14 cellular contexts compared by ENCODE assay signal in the genomic region with DNA sequence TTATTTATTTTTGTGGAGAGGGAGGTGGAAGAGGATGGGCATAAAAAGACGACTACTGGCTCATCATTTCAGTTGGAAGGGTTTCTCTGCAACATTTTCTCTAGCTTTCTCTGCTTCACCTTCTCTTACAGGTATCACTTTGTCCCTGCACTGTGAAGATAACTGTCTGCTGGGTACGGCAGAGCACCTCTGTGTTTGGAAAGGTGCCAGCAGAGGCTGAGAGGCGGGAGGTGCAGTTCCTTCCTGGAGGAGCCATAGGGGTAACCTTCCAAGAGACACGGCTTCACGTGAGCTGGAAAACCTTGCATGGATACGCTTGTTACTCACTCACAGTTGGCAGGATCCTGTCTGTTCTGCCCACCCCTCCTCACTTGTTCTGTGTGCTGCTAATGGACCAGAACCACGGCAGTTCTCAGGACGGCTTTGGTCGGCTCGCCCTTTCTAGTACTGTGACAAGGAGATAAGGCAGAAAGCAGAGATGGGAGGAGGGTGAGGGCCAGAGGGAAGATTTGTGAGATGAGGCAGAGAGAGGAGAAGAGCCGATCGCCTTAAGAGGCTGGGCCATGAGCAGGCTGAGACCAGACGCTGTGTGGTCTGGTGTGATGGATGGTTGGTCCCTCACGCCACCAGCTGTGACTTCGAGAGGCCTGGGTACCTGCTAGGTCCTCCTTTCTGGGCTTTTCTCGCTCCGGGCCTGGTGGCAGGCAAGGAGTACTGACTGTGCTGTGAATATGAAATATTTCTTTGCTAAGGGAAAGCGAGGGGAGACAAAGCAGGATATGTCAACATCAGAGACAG.
DNase-seq lines count a peak whose midpoint lies in the region; ATAC-seq and TF ChIP-seq lines count a peak whose summit lies in the region.
"Had no signal": no experiment of that assay in that cellular context is flagged by ENCODE, and none has a peak within 500 bp of the region (broad histone marks: within the 10 kb centered on the region; RNA-seq: fewer than 3 reads in every experiment).

No MANE protein-coding gene starts in this region.

- H3K4me3 Mint-ChIP-seq in endodermal cell = no peak overlapping the region
- H3K4me3 Mint-ChIP-seq in activated T-helper 17 cell treated with anti-CD3 and anti-CD28 coated beads, Interleukin-2, amount 50 U/mL, for 72 hours = no peak overlapping the region
- H3K4me3 Mint-ChIP-seq: activated CD4-positive, alpha-beta memory T cell treated with anti-CD3 and anti-CD28 coated beads for 36 hours; IgD-negative memory B cell; stimulated activated naive CD8-positive, alpha-beta T cell treated with anti-CD3 and anti-CD28 coated beads, Interleukin-15, amount 100 ng/mL, for 72 hours had no signal

- POLR2A ChIA-PET in HEK293T (lab: Yijun Ruan, JAX) = no interaction called here

- no peak for DNase-seq in DND-41
- DNase-seq in NCI-H128 (lab: John Stamatoyannopoulos, UW; ENCODE audit: unreplicated experiment) = peak; percentile 65
- no peak for DNase-seq in endodermal cell
- DNase-seq in prostate gland (ENCODE audit: low spot score) = peak; percentile 26
- no peak for DNase-seq in central memory CD4-positive, alpha-beta T cell
- DNase-seq in HEK293T (ENCODE audit: extremely low spot score) = no peak
- DNase-seq: activated CD4-positive, alpha-beta memory T cell treated with anti-CD3 and anti-CD28 coated beads for 36 hours; HCEC 1CT; islet precursor cell; NCI-H2029 treated with DMSO at 0.1 percent for 48 hours; stimulated activated naive CD8-positive, alpha-beta T cell treated with anti-CD3 and anti-CD28 coated beads, Interleukin-15, amount 100 ng/mL, for 72 hours had no signal

- TF ChIP-seq CTCF in DND-41 (IDR thresholded peaks at IDR 0.05; ENCODE audit: borderline replicate concordance, extremely low read depth, low read length, poor library complexity, severe bottlenecking) = no peak
- peak; percentile 20 for TF ChIP-seq CTCF in endodermal cell (conservative IDR thresholded peaks at IDR 0.05)
- no peak for TF ChIP-seq CTCF in prostate gland (IDR thresholded peaks at IDR 0.05)

- peaks cover 3% of the 10 kb centered on the region for H3K9me3 Mint-ChIP-seq in endodermal cell
- no peaks in the 10 kb centered on the region for H3K9me3 Mint-ChIP-seq in activated T-helper 17 cell treated with anti-CD3 and anti-CD28 coated beads, Interleukin-2, amount 50 U/mL, for 72 hours
- H3K9me3 Mint-ChIP-seq: IgD-negative memory B cell; stimulated activated naive CD8-positive, alpha-beta T cell treated with anti-CD3 and anti-CD28 coated beads, Interleukin-15, amount 100 ng/mL, for 72 hours had no signal

- CTCF ChIA-PET in HEK293T (lab: Yijun Ruan, JAX) = no interaction called here

- H3K27me3 ChIP-seq in DND-41 (ENCODE audit: insufficient read depth, low read length, poor library complexity) (no peaks in the 10 kb centered on the region), endodermal cell (ENCODE audit: control insufficient read depth, insufficient read depth, low read length, poor library complexity, severe bottlenecking) (no peaks in the 10 kb centered on the region), prostate gland (replicated peaks; ENCODE audit: insufficient read depth) (no peaks in the 10 kb centered on the region)
- H3K27me3 ChIP-seq: BLaER1 treated with 17β-estradiol and CSF1 and Interleukin-3, amounts not matched to agents 10 nM and 100 nM had no signal

- H3K27me3 Mint-ChIP-seq in endodermal cell (ENCODE audit: insufficient read depth) = no peaks in the 10 kb centered on the region
- H3K27me3 Mint-ChIP-seq in activated T-helper 17 cell treated with anti-CD3 and anti-CD28 coated beads, Interleukin-2, amount 50 U/mL, for 72 hours = peaks cover 15% of the 10 kb centered on the region

- intact Hi-C loops in prostate gland (cut with DNase I) = no loop called here

- no peak for ATAC-seq in DND-41 (ENCODE audit: insufficient read depth, low read depth)
- no peak for ATAC-seq in activated T-helper 17 cell treated with anti-CD3 and anti-CD28 coated beads, Interleukin-2, amount 50 U/mL, for 72 hours (replicated peaks)
- ATAC-seq: stimulated activated naive CD8-positive, alpha-beta T cell treated with anti-CD3 and anti-CD28 coated beads, Interleukin-15, amount 100 ng/mL, for 72 hours had no signal

- H3K36me3 Mint-ChIP-seq in endodermal cell (ENCODE audit: low read depth) = no peaks in the 10 kb centered on the region
- no peaks in the 10 kb centered on the region for H3K36me3 Mint-ChIP-seq in activated T-helper 17 cell treated with anti-CD3 and anti-CD28 coated beads, Interleukin-2, amount 50 U/mL, for 72 hours (ENCODE audit: low read depth)
- H3K36me3 Mint-ChIP-seq: activated CD4-positive, alpha-beta memory T cell treated with anti-CD3 and anti-CD28 coated beads for 36 hours; IgD-negative memory B cell had no signal

- H3K27ac Mint-ChIP-seq in endodermal cell = no peak overlapping the region
- H3K27ac Mint-ChIP-seq in activated T-helper 17 cell treated with anti-CD3 and anti-CD28 coated beads, Interleukin-2, amount 50 U/mL, for 72 hours = no peak overlapping the region
- H3K27ac Mint-ChIP-seq: activated CD4-positive, alpha-beta memory T cell treated with anti-CD3 and anti-CD28 coated beads for 36 hours; IgD-negative memory B cell had no signal

- H2AFZ ChIP-seq in DND-41 (ENCODE audit: low read depth, low read length) = peak overlapping the region; percentile 28; the same call in 1 of the 2 replicates

- H3K36me3 ChIP-seq in DND-41 (ENCODE audit: insufficient read depth, low read length) (no peaks in the 10 kb centered on the region), endodermal cell (ENCODE audit: control insufficient read depth, insufficient read depth, low read length) (no peaks in the 10 kb centered on the region), prostate gland (no peaks in the 10 kb centered on the region)
- H3K36me3 ChIP-seq: BLaER1 treated with 17β-estradiol and CSF1 and Interleukin-3, amounts not matched to agents 10 nM and 100 nM had no signal

- H3K9ac ChIP-seq in DND-41 (ENCODE audit: low read depth, low read length) (no peak overlapping the region; the same call in 1 of the 2 replicates), endodermal cell (ENCODE audit: extremely low read depth, low read length, poor library complexity, severe bottlenecking) (no peak overlapping the region)
- H3K9ac ChIP-seq: BLaER1 treated with 17β-estradiol and CSF1 and Interleukin-3, amounts not matched to agents 10 nM and 100 nM had no signal

- H3K4me1 Mint-ChIP-seq in endodermal cell = peaks cover 13% of the 10 kb centered on the region
- no peaks in the 10 kb centered on the region for H3K4me1 Mint-ChIP-seq in activated T-helper 17 cell treated with anti-CD3 and anti-CD28 coated beads, Interleukin-2, amount 50 U/mL, for 72 hours
- H3K4me1 Mint-ChIP-seq: IgD-negative memory B cell had no signal

- H3K9me3 ChIP-seq in DND-41 (ENCODE audit: insufficient read depth, low read length, severe bottlenecking) (peaks cover 3% of the 10 kb centered on the region), endodermal cell (ENCODE audit: control insufficient read depth, low read length) (no peaks in the 10 kb centered on the region), prostate gland (no peaks in the 10 kb centered on the region)

- H3K4me2 ChIP-seq in DND-41 (ENCODE audit: insufficient read depth, low read length) = no peak overlapping the region
- H3K4me2 ChIP-seq: BLaER1 treated with 17β-estradiol and CSF1 and Interleukin-3, amounts not matched to agents 10 nM and 100 nM had no signal

- 94% methylated on average over 14 to 18 of the region's 18 CpGs for WGBS in endodermal cell (ENCODE audit: insufficient coverage in 1 of 2, insufficient read length in 1 of 2), 2 experiments
- WGBS in prostate gland = 34% methylated on average over 18 of the region's 18 CpGs

- H3K79me2 ChIP-seq in DND-41 (ENCODE audit: insufficient read depth, low read length) = no peaks in the 10 kb centered on the region

- peak overlapping the region; percentile 88 for H3K27ac ChIP-seq in DND-41 (ENCODE audit: low read length)
- no peak overlapping the region for H3K27ac ChIP-seq in endodermal cell (ENCODE audit: low read depth, low read length)
- H3K27ac ChIP-seq in prostate gland = no peak overlapping the region
- H3K27ac ChIP-seq: BLaER1 treated with 17β-estradiol and CSF1 and Interleukin-3, amounts not matched to agents 10 nM and 100 nM had no signal

- H4K20me1 ChIP-seq in DND-41 (ENCODE audit: insufficient read depth, low read length) = no peaks in the 10 kb centered on the region
- H4K20me1 ChIP-seq: BLaER1 treated with 17β-estradiol and CSF1 and Interleukin-3, amounts not matched to agents 10 nM and 100 nM had no signal

- H3K4me3 ChIP-seq in DND-41 (ENCODE audit: low read depth in 1 of 2, low read length in 2 of 2) (no peak overlapping the region), endodermal cell (ENCODE audit: low read length) (no peak overlapping the region), prostate gland (no peak overlapping the region)
- H3K4me3 ChIP-seq: BLaER1 treated with 17β-estradiol and CSF1 and Interleukin-3, amounts not matched to agents 10 nM and 100 nM had no signal

- no peak for TF ChIP-seq POLR2A in prostate gland (IDR thresholded peaks at IDR 0.05)

- H3K4me1 ChIP-seq in DND-41 (ENCODE audit: insufficient read depth, low read length) (peaks cover 43% of the 10 kb centered on the region), endodermal cell (ENCODE audit: control insufficient read depth, insufficient read depth, low read length) (peaks cover 6% of the 10 kb centered on the region), prostate gland (replicated peaks) (no peaks in the 10 kb centered on the region)

TF ChIP-seq in HEK293T, 16 proteins besides CTCF, POLR2A, EP300 and RAD21 (continues in another document):
- TF ChIP-seq BHLHE40 (IDR thresholded peaks at IDR 0.05; ENCODE audit: borderline replicate concordance) (no peak), NFRKB (IDR thresholded peaks at IDR 0.05) (no peak), LEF1 (IDR thresholded peaks at IDR 0.05; ENCODE audit: borderline replicate concordance) (no peak), HDGF (IDR thresholded peaks at IDR 0.05; ENCODE audit: borderline replicate concordance) (no peak), FOXA1 (IDR thresholded peaks at IDR 0.05) (no peak), L3MBTL2 (conservative IDR thresholded peaks at IDR 0.05) (no peak), FOXM1 (IDR thresholded peaks at IDR 0.05; ENCODE audit: borderline replicate concordance) (no peak), SP1 (IDR thresholded peaks at IDR 0.05) (no peak), SUZ12 (IDR thresholded peaks at IDR 0.05) (no peak), FOXK2 (IDR thresholded peaks at IDR 0.05) (no peak), CTBP1 (IDR thresholded peaks at IDR 0.05; ENCODE audit: borderline replicate concordance) (no peak)
- TF ChIP-seq, protein P1, sequence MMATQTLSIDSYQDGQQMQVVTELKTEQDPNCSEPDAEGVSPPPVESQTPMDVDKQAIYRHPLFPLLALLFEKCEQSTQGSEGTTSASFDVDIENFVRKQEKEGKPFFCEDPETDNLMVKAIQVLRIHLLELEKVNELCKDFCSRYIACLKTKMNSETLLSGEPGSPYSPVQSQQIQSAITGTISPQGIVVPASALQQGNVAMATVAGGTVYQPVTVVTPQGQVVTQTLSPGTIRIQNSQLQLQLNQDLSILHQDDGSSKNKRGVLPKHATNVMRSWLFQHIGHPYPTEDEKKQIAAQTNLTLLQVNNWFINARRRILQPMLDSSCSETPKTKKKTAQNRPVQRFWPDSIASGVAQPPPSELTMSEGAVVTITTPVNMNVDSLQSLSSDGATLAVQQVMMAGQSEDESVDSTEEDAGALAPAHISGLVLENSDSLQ (IDR thresholded peaks at IDR 0.05) = no peak

Comparison
In these comparisons a context has a peak if more than half of its experiments do, and no peak if none do; other contexts are left out.
1. DNase-seq: peak in NCI-H128 (single experiment) and prostate gland (single experiment); none in DND-41 (single experiment), endodermal cell (single experiment), central memory CD4-positive, alpha-beta T cell (single experiment) and HEK293T (single experiment).